In the genomic region with DNA sequence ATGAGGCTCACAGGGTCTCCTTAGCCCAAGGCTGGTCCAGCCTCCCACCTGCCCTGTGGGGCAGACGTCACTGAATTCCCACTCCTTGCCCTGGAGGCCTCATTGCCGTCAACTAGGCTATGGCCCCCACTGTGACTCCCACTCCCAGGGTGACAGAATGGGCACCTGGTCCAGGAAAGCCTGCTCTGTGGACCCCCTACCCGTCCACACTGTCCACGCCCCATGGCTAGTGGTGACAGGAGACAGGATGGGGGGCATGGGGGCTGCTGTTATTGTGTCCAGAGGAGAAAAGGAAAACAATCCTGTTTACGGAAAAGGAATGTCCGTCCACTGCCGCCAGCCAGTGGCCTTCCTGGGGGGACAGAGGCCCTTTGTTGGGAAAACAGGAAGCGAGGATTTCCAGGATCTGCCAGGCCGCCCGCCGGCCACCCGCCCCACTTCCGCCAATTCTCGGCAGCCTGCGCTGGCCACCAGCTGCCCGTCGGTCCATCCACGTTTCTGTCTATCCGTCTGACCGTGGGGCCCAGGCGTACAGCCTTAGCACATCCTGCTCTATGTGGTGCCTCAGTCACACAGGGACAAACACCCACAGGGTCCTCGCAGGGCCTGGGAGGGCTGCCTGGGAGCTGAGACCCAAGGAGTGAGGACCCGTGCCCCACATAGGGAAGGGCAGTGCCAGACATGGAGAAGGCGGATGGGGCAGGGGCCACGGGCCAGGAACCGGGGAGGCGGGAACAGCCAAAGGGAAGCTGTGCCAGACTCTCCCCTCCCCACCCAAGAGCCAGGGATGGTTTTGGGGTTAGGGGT, we compare ENCODE assay signal across 1 cellular context.
TF ChIP-seq lines count a peak whose summit lies in the region.

No MANE protein-coding gene starts in this region.

TF ChIP-seq in HepG2, 621 proteins besides CTCF, POLR2A, EP300 and RAD21 (continued from another document and continues in another):
- no peak for TF ChIP-seq ZNF562 (CRISPR knock-in tag; IDR thresholded peaks at IDR 0.05; ENCODE audit: borderline replicate concordance)
- TF ChIP-seq SIN3A (IDR thresholded peaks at IDR 0.05; ENCODE audit: borderline replicate concordance, low read depth, low read length): peak; percentile 71; the same call in 1 of the 2 replicates
- TF ChIP-seq, protein P1, sequence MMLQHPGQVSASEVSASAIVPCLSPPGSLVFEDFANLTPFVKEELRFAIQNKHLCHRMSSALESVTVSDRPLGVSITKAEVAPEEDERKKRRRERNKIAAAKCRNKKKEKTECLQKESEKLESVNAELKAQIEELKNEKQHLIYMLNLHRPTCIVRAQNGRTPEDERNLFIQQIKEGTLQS (CRISPR knock-in tag; IDR thresholded peaks at IDR 0.05): 0 out of 2 replicates have a peak, but pooled peaks have one; percentile 36
- TF ChIP-seq, protein P2, sequence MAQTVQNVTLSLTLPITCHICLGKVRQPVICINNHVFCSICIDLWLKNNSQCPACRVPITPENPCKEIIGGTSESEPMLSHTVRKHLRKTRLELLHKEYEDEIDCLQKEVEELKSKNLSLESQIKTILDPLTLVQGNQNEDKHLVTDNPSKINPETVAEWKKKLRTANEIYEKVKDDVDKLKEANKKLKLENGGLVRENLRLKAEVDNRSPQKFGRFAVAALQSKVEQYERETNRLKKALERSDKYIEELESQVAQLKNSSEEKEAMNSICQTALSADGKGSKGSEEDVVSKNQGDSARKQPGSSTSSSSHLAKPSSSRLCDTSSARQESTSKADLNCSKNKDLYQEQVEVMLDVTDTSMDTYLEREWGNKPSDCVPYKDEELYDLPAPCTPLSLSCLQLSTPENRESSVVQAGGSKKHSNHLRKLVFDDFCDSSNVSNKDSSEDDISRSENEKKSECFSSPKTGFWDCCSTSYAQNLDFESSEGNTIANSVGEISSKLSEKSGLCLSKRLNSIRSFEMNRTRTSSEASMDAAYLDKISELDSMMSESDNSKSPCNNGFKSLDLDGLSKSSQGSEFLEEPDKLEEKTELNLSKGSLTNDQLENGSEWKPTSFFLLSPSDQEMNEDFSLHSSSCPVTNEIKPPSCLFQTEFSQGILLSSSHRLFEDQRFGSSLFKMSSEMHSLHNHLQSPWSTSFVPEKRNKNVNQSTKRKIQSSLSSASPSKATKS (CRISPR knock-in tag; IDR thresholded peaks at IDR 0.05): no peak
- TF ChIP-seq HOXA7 (CRISPR knock-in tag; IDR thresholded peaks at IDR 0.05): no peak
- TF ChIP-seq MEF2D (CRISPR knock-in tag; IDR thresholded peaks at IDR 0.05): no peak; the same call in 1 of the 2 replicates
- TF ChIP-seq CCDC6 (CRISPR knock-in tag; IDR thresholded peaks at IDR 0.05): no peak
- TF ChIP-seq, protein P3, sequence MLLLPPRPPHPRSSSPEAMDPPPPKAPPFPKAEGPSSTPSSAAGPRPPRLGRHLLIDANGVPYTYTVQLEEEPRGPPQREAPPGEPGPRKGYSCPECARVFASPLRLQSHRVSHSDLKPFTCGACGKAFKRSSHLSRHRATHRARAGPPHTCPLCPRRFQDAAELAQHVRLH (CRISPR knock-in tag; IDR thresholded peaks at IDR 0.05; ENCODE audit: borderline replicate concordance, low read depth): no peak
- no peak for TF ChIP-seq ZNF383 (CRISPR knock-in tag; IDR thresholded peaks at IDR 0.05; ENCODE audit: borderline replicate concordance)
- TF ChIP-seq, protein P4, sequence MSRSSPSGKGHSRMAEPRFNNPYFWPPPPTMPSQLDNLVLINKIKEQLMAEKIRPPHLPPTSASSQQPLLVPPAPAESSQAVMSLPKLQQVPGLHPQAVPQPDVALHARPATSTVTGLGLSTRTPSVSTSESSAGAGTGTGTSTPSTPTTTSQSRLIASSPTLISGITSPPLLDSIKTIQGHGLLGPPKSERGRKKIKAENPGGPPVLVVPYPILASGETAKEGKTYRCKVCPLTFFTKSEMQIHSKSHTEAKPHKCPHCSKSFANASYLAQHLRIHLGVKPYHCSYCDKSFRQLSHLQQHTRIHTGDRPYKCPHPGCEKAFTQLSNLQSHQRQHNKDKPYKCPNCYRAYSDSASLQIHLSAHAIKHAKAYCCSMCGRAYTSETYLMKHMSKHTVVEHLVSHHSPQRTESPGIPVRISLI (CRISPR knock-in tag; IDR thresholded peaks at IDR 0.05; ENCODE audit: borderline replicate concordance): no peak
- TF ChIP-seq, protein P5, sequence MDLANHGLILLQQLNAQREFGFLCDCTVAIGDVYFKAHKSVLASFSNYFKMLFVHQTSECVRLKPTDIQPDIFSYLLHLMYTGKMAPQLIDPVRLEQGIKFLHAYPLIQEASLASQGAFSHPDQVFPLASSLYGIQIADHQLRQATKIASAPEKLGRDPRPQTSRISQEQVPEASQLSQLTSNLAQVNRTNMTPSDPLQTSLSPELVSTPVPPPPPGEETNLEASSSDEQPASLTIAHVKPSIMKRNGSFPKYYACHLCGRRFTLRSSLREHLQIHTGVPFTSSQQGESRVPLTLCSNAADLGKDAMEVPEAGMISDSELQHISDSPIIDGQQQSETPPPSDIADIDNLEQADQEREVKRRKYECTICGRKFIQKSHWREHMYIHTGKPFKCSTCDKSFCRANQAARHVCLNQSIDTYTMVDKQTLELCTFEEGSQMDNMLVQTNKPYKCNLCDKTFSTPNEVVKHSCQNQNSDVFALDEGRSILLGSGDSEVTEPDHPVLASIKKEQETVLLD (CRISPR knock-in tag; IDR thresholded peaks at IDR 0.05; ENCODE audit: low read depth): no peak
- TF ChIP-seq NFYB (CRISPR knock-in tag; IDR thresholded peaks at IDR 0.05): peak; percentile 48
- no peak for TF ChIP-seq ZNF446 (CRISPR knock-in tag; IDR thresholded peaks at IDR 0.05)
- TF ChIP-seq ZFP41 (CRISPR knock-in tag; IDR thresholded peaks at IDR 0.05; ENCODE audit: borderline replicate concordance): no peak
- TF ChIP-seq, protein P6, sequence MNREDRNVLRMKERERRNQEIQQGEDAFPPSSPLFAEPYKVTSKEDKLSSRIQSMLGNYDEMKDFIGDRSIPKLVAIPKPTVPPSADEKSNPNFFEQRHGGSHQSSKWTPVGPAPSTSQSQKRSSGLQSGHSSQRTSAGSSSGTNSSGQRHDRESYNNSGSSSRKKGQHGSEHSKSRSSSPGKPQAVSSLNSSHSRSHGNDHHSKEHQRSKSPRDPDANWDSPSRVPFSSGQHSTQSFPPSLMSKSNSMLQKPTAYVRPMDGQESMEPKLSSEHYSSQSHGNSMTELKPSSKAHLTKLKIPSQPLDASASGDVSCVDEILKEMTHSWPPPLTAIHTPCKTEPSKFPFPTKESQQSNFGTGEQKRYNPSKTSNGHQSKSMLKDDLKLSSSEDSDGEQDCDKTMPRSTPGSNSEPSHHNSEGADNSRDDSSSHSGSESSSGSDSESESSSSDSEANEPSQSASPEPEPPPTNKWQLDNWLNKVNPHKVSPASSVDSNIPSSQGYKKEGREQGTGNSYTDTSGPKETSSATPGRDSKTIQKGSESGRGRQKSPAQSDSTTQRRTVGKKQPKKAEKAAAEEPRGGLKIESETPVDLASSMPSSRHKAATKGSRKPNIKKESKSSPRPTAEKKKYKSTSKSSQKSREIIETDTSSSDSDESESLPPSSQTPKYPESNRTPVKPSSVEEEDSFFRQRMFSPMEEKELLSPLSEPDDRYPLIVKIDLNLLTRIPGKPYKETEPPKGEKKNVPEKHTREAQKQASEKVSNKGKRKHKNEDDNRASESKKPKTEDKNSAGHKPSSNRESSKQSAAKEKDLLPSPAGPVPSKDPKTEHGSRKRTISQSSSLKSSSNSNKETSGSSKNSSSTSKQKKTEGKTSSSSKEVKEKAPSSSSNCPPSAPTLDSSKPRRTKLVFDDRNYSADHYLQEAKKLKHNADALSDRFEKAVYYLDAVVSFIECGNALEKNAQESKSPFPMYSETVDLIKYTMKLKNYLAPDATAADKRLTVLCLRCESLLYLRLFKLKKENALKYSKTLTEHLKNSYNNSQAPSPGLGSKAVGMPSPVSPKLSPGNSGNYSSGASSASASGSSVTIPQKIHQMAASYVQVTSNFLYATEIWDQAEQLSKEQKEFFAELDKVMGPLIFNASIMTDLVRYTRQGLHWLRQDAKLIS (CRISPR knock-in tag; IDR thresholded peaks at IDR 0.05): no peak
- TF ChIP-seq, protein P7, sequence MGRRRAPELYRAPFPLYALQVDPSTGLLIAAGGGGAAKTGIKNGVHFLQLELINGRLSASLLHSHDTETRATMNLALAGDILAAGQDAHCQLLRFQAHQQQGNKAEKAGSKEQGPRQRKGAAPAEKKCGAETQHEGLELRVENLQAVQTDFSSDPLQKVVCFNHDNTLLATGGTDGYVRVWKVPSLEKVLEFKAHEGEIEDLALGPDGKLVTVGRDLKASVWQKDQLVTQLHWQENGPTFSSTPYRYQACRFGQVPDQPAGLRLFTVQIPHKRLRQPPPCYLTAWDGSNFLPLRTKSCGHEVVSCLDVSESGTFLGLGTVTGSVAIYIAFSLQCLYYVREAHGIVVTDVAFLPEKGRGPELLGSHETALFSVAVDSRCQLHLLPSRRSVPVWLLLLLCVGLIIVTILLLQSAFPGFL (CRISPR knock-in tag; IDR thresholded peaks at IDR 0.05): no peak
- no peak for TF ChIP-seq ZNF329 (CRISPR knock-in tag; IDR thresholded peaks at IDR 0.05; ENCODE audit: low read depth)
- 0 out of 2 replicates have a peak, but pooled peaks have one; percentile 15 for TF ChIP-seq ZKSCAN8 (CRISPR knock-in tag; IDR thresholded peaks at IDR 0.05; ENCODE audit: borderline replicate concordance)
- TF ChIP-seq HMG20B (CRISPR knock-in tag; conservative IDR thresholded peaks at IDR 0.05): no peak
- TF ChIP-seq, protein P8, sequence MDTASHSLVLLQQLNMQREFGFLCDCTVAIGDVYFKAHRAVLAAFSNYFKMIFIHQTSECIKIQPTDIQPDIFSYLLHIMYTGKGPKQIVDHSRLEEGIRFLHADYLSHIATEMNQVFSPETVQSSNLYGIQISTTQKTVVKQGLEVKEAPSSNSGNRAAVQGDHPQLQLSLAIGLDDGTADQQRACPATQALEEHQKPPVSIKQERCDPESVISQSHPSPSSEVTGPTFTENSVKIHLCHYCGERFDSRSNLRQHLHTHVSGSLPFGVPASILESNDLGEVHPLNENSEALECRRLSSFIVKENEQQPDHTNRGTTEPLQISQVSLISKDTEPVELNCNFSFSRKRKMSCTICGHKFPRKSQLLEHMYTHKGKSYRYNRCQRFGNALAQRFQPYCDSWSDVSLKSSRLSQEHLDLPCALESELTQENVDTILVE (CRISPR knock-in tag; IDR thresholded peaks at IDR 0.05): peak; percentile 64; the same call in 1 of the 2 replicates
- TF ChIP-seq, protein P9, sequence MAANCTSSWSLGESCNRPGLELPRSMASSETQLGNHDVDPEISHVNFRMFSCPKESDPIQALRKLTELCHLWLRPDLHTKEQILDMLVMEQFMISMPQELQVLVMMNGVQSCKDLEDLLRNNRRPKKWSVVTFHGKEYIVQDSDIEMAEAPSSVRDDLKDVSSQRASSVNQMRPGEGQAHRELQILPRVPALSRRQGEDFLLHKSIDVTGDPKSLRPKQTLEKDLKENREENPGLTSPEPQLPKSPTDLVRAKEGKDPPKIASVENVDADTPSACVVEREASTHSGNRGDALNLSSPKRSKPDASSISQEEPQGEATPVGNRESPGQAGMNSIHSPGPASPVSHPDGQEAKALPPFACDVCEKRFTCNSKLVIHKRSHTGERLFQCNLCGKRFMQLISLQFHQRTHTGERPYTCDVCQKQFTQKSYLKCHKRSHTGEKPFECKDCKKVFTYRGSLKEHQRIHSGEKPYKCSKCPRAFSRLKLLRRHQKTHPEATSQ (CRISPR knock-in tag; IDR thresholded peaks at IDR 0.05; ENCODE audit: borderline replicate concordance): no peak
- TF ChIP-seq ZNF501 (CRISPR knock-in tag; IDR thresholded peaks at IDR 0.05): peak; percentile 92
- TF ChIP-seq RARG (CRISPR knock-in tag; IDR thresholded peaks at IDR 0.05; ENCODE audit: low read depth): no peak
- no peak for TF ChIP-seq ZNF230 (CRISPR knock-in tag; IDR thresholded peaks at IDR 0.05)
- 0 out of 2 replicates have a peak, but pooled peaks have one; percentile 45 for TF ChIP-seq MIER3 (CRISPR knock-in tag; IDR thresholded peaks at IDR 0.05; ENCODE audit: borderline replicate concordance)
- 0 out of 2 replicates have a peak, but pooled peaks have one; percentile 62 for TF ChIP-seq ZC3H4 (CRISPR knock-in tag; IDR thresholded peaks at IDR 0.05; ENCODE audit: borderline replicate concordance)
- TF ChIP-seq NCOA2 (CRISPR knock-in tag; IDR thresholded peaks at IDR 0.05): peak; percentile 88
- TF ChIP-seq, protein P10, sequence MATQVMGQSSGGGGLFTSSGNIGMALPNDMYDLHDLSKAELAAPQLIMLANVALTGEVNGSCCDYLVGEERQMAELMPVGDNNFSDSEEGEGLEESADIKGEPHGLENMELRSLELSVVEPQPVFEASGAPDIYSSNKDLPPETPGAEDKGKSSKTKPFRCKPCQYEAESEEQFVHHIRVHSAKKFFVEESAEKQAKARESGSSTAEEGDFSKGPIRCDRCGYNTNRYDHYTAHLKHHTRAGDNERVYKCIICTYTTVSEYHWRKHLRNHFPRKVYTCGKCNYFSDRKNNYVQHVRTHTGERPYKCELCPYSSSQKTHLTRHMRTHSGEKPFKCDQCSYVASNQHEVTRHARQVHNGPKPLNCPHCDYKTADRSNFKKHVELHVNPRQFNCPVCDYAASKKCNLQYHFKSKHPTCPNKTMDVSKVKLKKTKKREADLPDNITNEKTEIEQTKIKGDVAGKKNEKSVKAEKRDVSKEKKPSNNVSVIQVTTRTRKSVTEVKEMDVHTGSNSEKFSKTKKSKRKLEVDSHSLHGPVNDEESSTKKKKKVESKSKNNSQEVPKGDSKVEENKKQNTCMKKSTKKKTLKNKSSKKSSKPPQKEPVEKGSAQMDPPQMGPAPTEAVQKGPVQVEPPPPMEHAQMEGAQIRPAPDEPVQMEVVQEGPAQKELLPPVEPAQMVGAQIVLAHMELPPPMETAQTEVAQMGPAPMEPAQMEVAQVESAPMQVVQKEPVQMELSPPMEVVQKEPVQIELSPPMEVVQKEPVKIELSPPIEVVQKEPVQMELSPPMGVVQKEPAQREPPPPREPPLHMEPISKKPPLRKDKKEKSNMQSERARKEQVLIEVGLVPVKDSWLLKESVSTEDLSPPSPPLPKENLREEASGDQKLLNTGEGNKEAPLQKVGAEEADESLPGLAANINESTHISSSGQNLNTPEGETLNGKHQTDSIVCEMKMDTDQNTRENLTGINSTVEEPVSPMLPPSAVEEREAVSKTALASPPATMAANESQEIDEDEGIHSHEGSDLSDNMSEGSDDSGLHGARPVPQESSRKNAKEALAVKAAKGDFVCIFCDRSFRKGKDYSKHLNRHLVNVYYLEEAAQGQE (IDR thresholded peaks at IDR 0.05; ENCODE audit: borderline replicate concordance in 1 of 2, low read depth in 1 of 2, low read length in 2 of 2): no peak
- no peak for TF ChIP-seq TMF1 (CRISPR knock-in tag; IDR thresholded peaks at IDR 0.05; ENCODE audit: low read depth)
- TF ChIP-seq MIER2 (CRISPR knock-in tag; IDR thresholded peaks at IDR 0.05): no peak
- no peak; the same call in 1 of the 2 replicates for TF ChIP-seq ZFP37 (CRISPR knock-in tag; IDR thresholded peaks at IDR 0.05; ENCODE audit: borderline replicate concordance)
- TF ChIP-seq, protein P11, sequence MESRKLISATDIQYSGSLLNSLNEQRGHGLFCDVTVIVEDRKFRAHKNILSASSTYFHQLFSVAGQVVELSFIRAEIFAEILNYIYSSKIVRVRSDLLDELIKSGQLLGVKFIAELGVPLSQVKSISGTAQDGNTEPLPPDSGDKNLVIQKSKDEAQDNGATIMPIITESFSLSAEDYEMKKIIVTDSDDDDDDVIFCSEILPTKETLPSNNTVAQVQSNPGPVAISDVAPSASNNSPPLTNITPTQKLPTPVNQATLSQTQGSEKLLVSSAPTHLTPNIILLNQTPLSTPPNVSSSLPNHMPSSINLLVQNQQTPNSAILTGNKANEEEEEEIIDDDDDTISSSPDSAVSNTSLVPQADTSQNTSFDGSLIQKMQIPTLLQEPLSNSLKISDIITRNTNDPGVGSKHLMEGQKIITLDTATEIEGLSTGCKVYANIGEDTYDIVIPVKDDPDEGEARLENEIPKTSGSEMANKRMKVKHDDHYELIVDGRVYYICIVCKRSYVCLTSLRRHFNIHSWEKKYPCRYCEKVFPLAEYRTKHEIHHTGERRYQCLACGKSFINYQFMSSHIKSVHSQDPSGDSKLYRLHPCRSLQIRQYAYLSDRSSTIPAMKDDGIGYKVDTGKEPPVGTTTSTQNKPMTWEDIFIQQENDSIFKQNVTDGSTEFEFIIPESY (CRISPR knock-in tag; IDR thresholded peaks at IDR 0.05): peak; percentile 90
